Comparison of ENCODE assay signal across 29 cellular contexts in the genomic region with DNA sequence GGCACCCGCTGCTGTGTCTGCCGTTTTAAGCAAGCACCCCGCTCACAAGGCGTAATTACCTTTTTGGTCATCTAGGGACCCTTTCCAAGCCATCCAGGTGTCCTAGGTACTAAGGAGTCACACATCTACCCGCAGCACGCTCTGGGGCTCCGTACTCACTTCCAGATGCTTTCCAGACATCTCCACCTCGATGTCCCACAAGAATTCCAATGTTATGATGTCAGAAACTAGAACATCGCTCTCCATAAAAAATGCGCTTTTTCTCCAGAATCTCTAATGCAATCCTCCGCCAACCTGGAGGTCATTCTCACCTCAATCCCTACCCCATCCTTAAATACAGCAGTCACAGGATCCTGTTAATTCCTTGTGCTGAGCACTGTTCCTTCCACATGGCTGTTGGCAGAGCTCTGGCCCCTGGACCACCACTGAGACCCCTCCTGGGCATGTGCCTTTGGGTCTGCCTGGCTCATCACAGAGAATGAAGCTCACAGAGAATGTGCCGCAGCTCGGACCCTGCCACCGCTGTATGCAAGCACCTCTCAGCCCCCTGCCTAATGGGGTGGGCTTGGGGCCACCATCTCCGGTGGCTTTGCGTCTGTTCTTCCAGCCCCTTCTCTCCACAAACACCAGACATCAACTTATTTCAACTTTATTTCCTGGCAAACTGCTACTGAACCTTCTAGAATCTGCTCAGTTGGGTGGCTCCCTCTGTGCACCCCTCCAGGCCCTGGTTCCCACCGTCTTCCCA. TPM values are rescaled to one million over a fixed set of nuclear protein-coding genes. Genes with fewer than 3 reads are reported as not detected.
A peak's percentile ranks its signal among the peaks of the same experiment; 100 is the strongest.
DNase-seq lines count a peak whose midpoint lies in the region; ATAC-seq, FAIRE-seq and TF ChIP-seq lines count a peak whose summit lies in the region.
"Had no signal": no experiment of that assay in that cellular context is flagged by ENCODE, and none has a peak within 500 bp of the region (broad histone marks: within the 10 kb centered on the region; RNA-seq: fewer than 3 reads in every experiment).

No MANE protein-coding gene starts in this region.

- H3K27ac ChIP-seq in right atrium auricular region (no peak overlapping the region), kidney (ENCODE audit: low read depth in 2 of 2, low read length in 2 of 2) (no peak overlapping the region), osteoblast (ENCODE audit: low read depth, low read length) (no peak overlapping the region)
- no peak overlapping the region for H3K27ac ChIP-seq in effector memory CD4-positive, alpha-beta T cell (ENCODE audit: insufficient read depth, low read length, poor library complexity, severe bottlenecking)
- H3K27ac ChIP-seq: adrenal gland, hepatocyte, neutrophil, right lobe of liver, tibial nerve had no signal

- H3K4me3 ChIP-seq in right atrium auricular region (no peak overlapping the region), kidney (ENCODE audit: low read length in 2 of 2) (no peak overlapping the region), osteoblast (ENCODE audit: insufficient read depth, low read length) (no peak overlapping the region)
- H3K4me3 ChIP-seq in effector memory CD4-positive, alpha-beta T cell (ENCODE audit: insufficient read depth, low read depth, low read length, poor library complexity, severe bottlenecking): no peak overlapping the region
- H3K4me3 ChIP-seq: adrenal gland, hepatocyte, right lobe of liver, tibial nerve had no signal

- DNase-seq in right atrium auricular region (ENCODE audit: low spot score) (peak; percentile 54), left ventricle myocardium superior (no peak), kidney (peak; percentile 29), osteoblast (ENCODE audit: insufficient read length, low spot score, missing footprints) (peak; percentile 69), DMS153 (lab: John Stamatoyannopoulos, UW) (no peak)
- DNase-seq in effector memory CD4-positive, alpha-beta T cell: no peak
- DNase-seq in stimulated activated CD4-positive, alpha-beta T cell treated with anti-CD3 and anti-CD28 coated beads, Interleukin-15, amount 100 ng/mL, for 24 hours: no peak
- DNase-seq: activated CD4-positive, alpha-beta memory T cell treated with anti-CD3 and anti-CD28 coated beads for 36 hours; activated CD4-positive, CD25-positive, alpha-beta regulatory T cell treated with anti-CD3 and anti-CD28 coated beads, Interleukin-2, amount 50 U/mL, for 72 hours; activated CD8-positive, alpha-beta memory T cell treated with anti-CD3 and anti-CD28 coated beads, Interleukin-2, amount 50 U/mL, for 4 hours; activated naive CD4-positive, alpha-beta T cell treated with anti-CD3 and anti-CD28 coated beads for 36 hours; CD4-positive, CD25-positive, alpha-beta regulatory T cell; cerebellar nuclear complex; left cardiac atrium; MV-4-11; NCI-H146; NCI-H345; NCI-H69; right lobe of liver; SHP77; stimulated activated CD4-positive, alpha-beta T cell treated with anti-CD3 and anti-CD28 coated beads, Interleukin-4, amount 100 ng/mL, for 4 hours; T-helper 17 cell had no signal

- H3K4me1 ChIP-seq in right atrium auricular region: peaks cover 0 to 14% of the 10 kb centered on the region in 2 donors
- no peaks in the 10 kb centered on the region for H3K4me1 ChIP-seq in kidney (ENCODE audit: control insufficient read depth in 1 of 2, insufficient read depth in 1 of 2, low read depth in 1 of 2, low read length in 2 of 2)
- H3K4me1 ChIP-seq in osteoblast (ENCODE audit: insufficient read depth, low read length): peaks cover 16% of the 10 kb centered on the region
- H3K4me1 ChIP-seq in effector memory CD4-positive, alpha-beta T cell (ENCODE audit: control insufficient read depth, insufficient read depth, low read length, poor library complexity, severe bottlenecking): no peaks in the 10 kb centered on the region
- H3K4me1 ChIP-seq: adrenal gland, right lobe of liver had no signal

- no peak overlapping the region for H2AFZ ChIP-seq in osteoblast (ENCODE audit: low read length)
- H2AFZ ChIP-seq: hepatocyte had no signal

- H3K27me3 ChIP-seq in right atrium auricular region (no peaks in the 10 kb centered on the region), osteoblast (ENCODE audit: insufficient read depth, low read length) (peaks cover 37% of the 10 kb centered on the region)
- no peaks in the 10 kb centered on the region for H3K27me3 ChIP-seq in effector memory CD4-positive, alpha-beta T cell (replicated peaks; ENCODE audit: control insufficient read depth, insufficient read depth, low read length, poor library complexity, severe bottlenecking)
- H3K27me3 ChIP-seq: adrenal gland, right lobe of liver, tibial nerve had no signal

- no peak for FAIRE-seq in kidney (lab: Jason Lieb, UNC)
- FAIRE-seq: D721Med, GM12892 had no signal

- H3K79me2 ChIP-seq in osteoblast (ENCODE audit: insufficient read depth, low read length): no peaks in the 10 kb centered on the region

- TF ChIP-seq CTCF in right atrium auricular region (IDR thresholded peaks at IDR 0.05) (no peak), kidney (IDR thresholded peaks at IDR 0.05; ENCODE audit: borderline replicate concordance, extremely low read depth, insufficient read depth) (no peak), osteoblast (IDR thresholded peaks at IDR 0.05; ENCODE audit: extremely low read depth, low read depth, low read length) (no peak)

- H3K4me2 ChIP-seq in osteoblast (ENCODE audit: insufficient read depth, low read length): no peak overlapping the region
- H3K4me2 ChIP-seq: hepatocyte had no signal

- H3K9ac ChIP-seq in kidney (ENCODE audit: low read length in 2 of 2): no peak overlapping the region

- intact Hi-C loops in left ventricle myocardium superior (cut with micrococcal nuclease): loop anchor here (10.0 kb wide), 1 partner anchor 154 kb away; no protein-coding TSS in a partner anchor
- intact Hi-C loops in kidney (cut with DNase I): loop anchor here (5.0 kb wide), 1 partner anchor 157 kb away; no protein-coding TSS in a partner anchor

- H3K9me3 ChIP-seq in right atrium auricular region (no peaks in the 10 kb centered on the region), kidney (ENCODE audit: control insufficient read depth in 1 of 2, low read length in 2 of 2) (no peaks in the 10 kb centered on the region), osteoblast (ENCODE audit: low read depth, low read length) (no peaks in the 10 kb centered on the region)
- no peaks in the 10 kb centered on the region for H3K9me3 ChIP-seq in effector memory CD4-positive, alpha-beta T cell (ENCODE audit: control insufficient read depth, low read length)
- H3K9me3 ChIP-seq: adrenal gland, neutrophil, right lobe of liver, tibial nerve had no signal

- H4K20me1 ChIP-seq in osteoblast (ENCODE audit: insufficient read depth, low read length): peaks cover 3% of the 10 kb centered on the region

- no peak for ATAC-seq in left ventricle myocardium superior
- ATAC-seq in activated CD4-positive, CD25-positive, alpha-beta regulatory T cell treated with anti-CD3 and anti-CD28 coated beads, Interleukin-2, amount 50 U/mL, for 24 hours: no peak
- ATAC-seq: left cardiac atrium, right lobe of liver, T-helper 17 cell had no signal

- H3K36me3 ChIP-seq in right atrium auricular region: no peaks in the 10 kb centered on the region
- no peaks in the 10 kb centered on the region for H3K36me3 ChIP-seq in kidney (ENCODE audit: control insufficient read depth in 1 of 2, insufficient read depth in 2 of 2, low read length in 2 of 2)
- no peaks in the 10 kb centered on the region for H3K36me3 ChIP-seq in osteoblast (ENCODE audit: insufficient read depth, low read length)
- H3K36me3 ChIP-seq in effector memory CD4-positive, alpha-beta T cell (ENCODE audit: control insufficient read depth, insufficient read depth, low read length): no peaks in the 10 kb centered on the region
- H3K36me3 ChIP-seq: adrenal gland, neutrophil, right lobe of liver, tibial nerve had no signal

RNA-seq across cellular contexts. Expression of gene PXDN, which starts 4.6 kb away (rescaled TPM):
- total RNA-seq in right atrium auricular region (10 to 100 TPM; 25.4 to 26.9 TPM), left ventricle myocardium superior (18.5 TPM), kidney (42.3 TPM), osteoblast (307 and 324 TPM in 2 replicates)
- 4.7 TPM for polyA plus RNA-seq in kidney (ENCODE audit: insufficient read depth, low read depth, low replicate concordance)
- total RNA-seq: activated CD4-positive, alpha-beta memory T cell treated with anti-CD3 and anti-CD28 coated beads for 36 hours; T-helper 17 cell had no signal
- polyA plus RNA-seq: CD4-positive, CD25-positive, alpha-beta regulatory T cell had no signal

Comparison
In these comparisons a context has a peak if more than half of its experiments do, and no peak if none do; other contexts are left out.
1. DNase-seq: peak in right atrium auricular region (single experiment), kidney (single experiment) and osteoblast (single experiment); none in left ventricle myocardium superior (single experiment), DMS153 (single experiment), effector memory CD4-positive, alpha-beta T cell (0 of 3) and stimulated activated CD4-positive, alpha-beta T cell treated with anti-CD3 and anti-CD28 coated beads, Interleukin-15, amount 100 ng/mL, for 24 hours (single experiment).